In the genomic region with DNA sequence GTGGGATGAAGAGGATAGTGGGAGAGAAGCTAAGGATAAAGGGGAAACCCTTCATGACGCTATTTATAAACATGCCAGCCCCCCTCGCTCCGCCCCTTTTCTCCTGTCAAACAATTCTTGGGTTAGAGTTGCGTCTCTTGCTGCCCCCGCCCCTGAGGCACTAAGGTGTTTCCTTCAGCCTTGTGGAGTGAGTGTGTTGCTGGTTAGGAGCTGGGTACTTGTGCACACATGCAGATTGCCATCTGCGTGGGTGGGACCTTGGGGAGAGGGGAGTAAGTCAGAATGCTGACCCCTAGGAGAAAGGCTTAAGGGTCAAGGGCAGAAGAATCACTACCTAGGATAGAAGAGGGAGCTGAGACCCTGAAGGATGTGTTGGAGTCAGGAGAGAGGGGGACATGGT, we compare ENCODE assay signal across 8 cellular contexts. TPM values are rescaled to one million over a fixed set of nuclear protein-coding genes. Genes with fewer than 3 reads are reported as not detected.
A peak's percentile ranks its signal among the peaks of the same experiment; 100 is the strongest.
DNase-seq lines count a peak whose midpoint lies in the region; ATAC-seq and TF ChIP-seq lines count a peak whose summit lies in the region.

No MANE protein-coding gene starts in this region.

- intact Hi-C loops in posterior vena cava (cut with DNase I) = no loop called here

- peaks cover 16% of the 10 kb centered on the region for H3K36me3 ChIP-seq in HUES6 (ENCODE audit: control insufficient read depth, insufficient read depth, low read length)

- peaks cover 63% of the 10 kb centered on the region for H3K4me1 ChIP-seq in HUES6 (ENCODE audit: control insufficient read depth, insufficient read depth, low read length)

- DNase-seq in chondrocyte (ENCODE audit: low spot score) = no peak
- DNase-seq in natural killer cell treated with Interleukin-12 subunit alpha and Interleukin-12 subunit beta and Interleukin-15 and Interleukin-18, amount 100 ng/mL, for 72 hours (ENCODE audit: low spot score) = no peak
- no peak for DNase-seq in posterior vena cava (ENCODE audit: low spot score)
- DNase-seq in stimulated activated CD4-positive, alpha-beta T cell treated with anti-CD3 and anti-CD28 coated beads, Interleukin-2, amount 100 ng/mL, for 48 hours = no peak

- H3K9me3 Mint-ChIP-seq in chondrocyte (ENCODE audit: low read depth) = no peaks in the 10 kb centered on the region
- H3K9me3 Mint-ChIP-seq in natural killer cell treated with Interleukin-12 subunit alpha and Interleukin-12 subunit beta and Interleukin-15 and Interleukin-18, amount 100 ng/mL, for 72 hours = no peaks in the 10 kb centered on the region

- H3K27me3 Mint-ChIP-seq in chondrocyte (ENCODE audit: low read depth) = no peaks in the 10 kb centered on the region
- no peaks in the 10 kb centered on the region for H3K27me3 Mint-ChIP-seq in natural killer cell treated with Interleukin-12 subunit alpha and Interleukin-12 subunit beta and Interleukin-15 and Interleukin-18, amount 100 ng/mL, for 72 hours

- TF ChIP-seq CTCF in C4-2B (conservative IDR thresholded peaks at IDR 0.05) (no peak), chondrocyte (IDR thresholded peaks at IDR 0.05) (no peak)

- H3K27ac ChIP-seq in C4-2B (peak overlapping the region; percentile 45), HUES6 (ENCODE audit: low read depth, low read length) (no peak overlapping the region)

- H3K9me3 ChIP-seq in HUES6 (ENCODE audit: control insufficient read depth, insufficient read depth, low read depth, low read length) = no peaks in the 10 kb centered on the region

- peaks cover 63% of the 10 kb centered on the region for H3K4me1 Mint-ChIP-seq in chondrocyte (ENCODE audit: low read depth)
- H3K4me1 Mint-ChIP-seq in natural killer cell treated with Interleukin-12 subunit alpha and Interleukin-12 subunit beta and Interleukin-15 and Interleukin-18, amount 100 ng/mL, for 72 hours (ENCODE audit: low read depth in 2 of 2) = peaks cover 52 to 63% of the 10 kb centered on the region in 2 donors

- peak overlapping the region; percentile 86 for H3K27ac Mint-ChIP-seq in chondrocyte (ENCODE audit: unreplicated experiment)
- H3K27ac Mint-ChIP-seq in natural killer cell treated with Interleukin-12 subunit alpha and Interleukin-12 subunit beta and Interleukin-15 and Interleukin-18, amount 100 ng/mL, for 72 hours = peak overlapping the region; percentile 4 to 58

- H3K27me3 ChIP-seq in HUES6 (ENCODE audit: control insufficient read depth, insufficient read depth, low read length) = no peaks in the 10 kb centered on the region

- no peak overlapping the region for H3K4me3 Mint-ChIP-seq in chondrocyte (ENCODE audit: unreplicated experiment)
- H3K4me3 Mint-ChIP-seq in natural killer cell treated with Interleukin-12 subunit alpha and Interleukin-12 subunit beta and Interleukin-15 and Interleukin-18, amount 100 ng/mL, for 72 hours = peak overlapping the region; percentile 56

- peak overlapping the region; percentile 58 for H3K4me3 ChIP-seq in HUES6 (ENCODE audit: low read depth, low read length)

- H3K9ac ChIP-seq in HUES6 (ENCODE audit: low read length) = peak overlapping the region; percentile 51

- ATAC-seq in natural killer cell treated with Interleukin-12 subunit alpha and Interleukin-12 subunit beta and Interleukin-15 and Interleukin-18, amount 100 ng/mL, for 72 hours = no peak
- ATAC-seq in HG02840 (IDR thresholded peaks at IDR 0.05; ENCODE audit: low FRiP score, unreplicated experiment) = no peak
- ATAC-seq in GM21825 (IDR thresholded peaks at IDR 0.05; ENCODE audit: unreplicated experiment) = no peak

- H3K36me3 Mint-ChIP-seq in chondrocyte (ENCODE audit: low read depth) = peaks cover 14% of the 10 kb centered on the region
- peaks cover 5% of the 10 kb centered on the region for H3K36me3 Mint-ChIP-seq in natural killer cell treated with Interleukin-12 subunit alpha and Interleukin-12 subunit beta and Interleukin-15 and Interleukin-18, amount 100 ng/mL, for 72 hours

RNA-seq across cellular contexts. Expression of a gene that starts 5.4 kb away (rescaled TPM):
- total RNA-seq in chondrocyte (21.1 to 24.0 TPM (median 23.4 TPM) in 3 replicates), posterior vena cava (10 to 100 TPM; 20.4 to 23.8 TPM)
- total RNA-seq in natural killer cell treated with Interleukin-12 subunit alpha and Interleukin-12 subunit beta and Interleukin-15 and Interleukin-18, amount 100 ng/mL, for 72 hours = 10 to 100 TPM; 16.2 to 17.2 TPM

RNA-seq across cellular contexts. Expression of a gene that starts 28.2 kb away (rescaled TPM):
- total RNA-seq in chondrocyte (0.27 to 0.59 TPM in 2 of 3 replicates, not detected in the other), posterior vena cava (10 to 100 TPM; 17.1 to 26.6 TPM)
- total RNA-seq in natural killer cell treated with Interleukin-12 subunit alpha and Interleukin-12 subunit beta and Interleukin-15 and Interleukin-18, amount 100 ng/mL, for 72 hours = 1 to 10 TPM; 1.6 to 2.3 TPM

RNA-seq across cellular contexts. Expression of a gene that starts 44.1 kb away (rescaled TPM):
- total RNA-seq in chondrocyte (23.1 to 36.9 TPM (median 26.1 TPM) in 3 replicates), posterior vena cava (10 to 100 TPM; 20.6 to 21.0 TPM)
- total RNA-seq in natural killer cell treated with Interleukin-12 subunit alpha and Interleukin-12 subunit beta and Interleukin-15 and Interleukin-18, amount 100 ng/mL, for 72 hours = 10 to 100 TPM; 33.8 to 42.2 TPM

Comparison
In these comparisons a context has a peak if more than half of its experiments do, and no peak if none do; other contexts are left out.
1. RNA of a gene that starts 28.2 kb away (total RNA-seq): 17.1 to 26.6 TPM in posterior vena cava; 1.6 to 2.3 TPM in natural killer cell treated with Interleukin-12 subunit alpha and Interleukin-12 subunit beta and Interleukin-15 and Interleukin-18, amount 100 ng/mL, for 72 hours and 0.27 to 0.59 TPM in chondrocyte; every median in the first group is over 4 times any median in the second.